In the genomic region with DNA sequence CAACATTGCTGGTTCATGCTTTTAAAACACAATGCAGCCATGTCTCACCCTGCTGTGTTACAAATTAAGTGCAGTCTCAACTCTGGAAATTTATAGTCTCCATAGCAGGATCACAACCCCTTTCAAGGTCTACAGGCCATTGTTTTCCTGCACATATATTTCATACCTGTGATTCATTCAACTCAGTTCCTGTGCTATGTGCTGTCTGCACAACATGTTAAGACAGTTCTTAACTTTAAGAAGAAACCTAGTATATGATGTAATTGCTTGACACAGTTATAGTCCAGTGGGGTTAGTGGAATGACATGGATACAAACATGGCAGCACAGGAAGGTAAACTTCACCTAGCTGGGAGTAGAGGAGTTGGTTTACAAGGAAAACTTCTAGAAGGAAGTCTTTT, we compare ENCODE assay signal across 28 cellular contexts.
"Had no signal": no experiment of that assay in that cellular context is flagged by ENCODE, and none has a peak within 500 bp of the region (broad histone marks: within the 10 kb centered on the region; RNA-seq: fewer than 3 reads in every experiment).

No MANE protein-coding gene starts in this region.

- H3K27me3 Mint-ChIP-seq: memory B cell; stimulated activated naive B cell treated with anti-CD40 and anti-IgM and Interleukin-4, amounts not matched to agents 10 μg/mL and 1 μg/mL and 100 μg/mL, for 72 hours had no signal

- H3K4me1 Mint-ChIP-seq: immature natural killer cell; memory B cell; naive thymus-derived CD8-positive, alpha-beta T cell; nephron; neural crest cell; stimulated activated naive B cell treated with anti-CD40 and anti-IgM and Interleukin-4, amounts not matched to agents 10 μg/mL and 1 μg/mL and 100 μg/mL, for 72 hours had no signal

- H3K36me3 Mint-ChIP-seq: immature natural killer cell; memory B cell; stimulated activated naive B cell treated with anti-CD40 and anti-IgM and Interleukin-4, amounts not matched to agents 10 μg/mL and 1 μg/mL and 100 μg/mL, for 72 hours had no signal

- DNase-seq: hypothalamus; immature natural killer cell; left ventricle myocardium inferior; naive thymus-derived CD8-positive, alpha-beta T cell; nucleus accumbens; pancreas; posterior cingulate gyrus; retina; right cardiac atrium; stimulated activated CD4-positive, alpha-beta T cell treated with anti-CD3 and anti-CD28 coated beads, Interleukin-12 subunit alpha, Interleukin-12 subunit beta, amount 100 ng/mL, for 4 hours; stimulated activated CD4-positive, alpha-beta T cell treated with anti-CD3 and anti-CD28 coated beads, Interleukin-15, amount 100 ng/mL, for 24 hours; stimulated activated CD4-positive, alpha-beta T cell treated with anti-CD3 and anti-CD28 coated beads, Interleukin-2, amount 100 ng/mL, for 24 hours; stimulated activated CD4-positive, alpha-beta T cell treated with anti-CD3 and anti-CD28 coated beads, Interleukin-4, amount 100 ng/mL, for 1 hour; stimulated activated naive B cell treated with anti-CD40 and anti-IgM and Interleukin-4, amounts not matched to agents 10 μg/mL and 1 μg/mL and 100 μg/mL, for 72 hours; stimulated activated naive CD8-positive, alpha-beta T cell treated with anti-CD3 and anti-CD28 coated beads, Interleukin-15, Interleukin-2, amounts not matched to agents 100 U/mL and 50 U/mL, for 24 hours; stomach; testis; thyroid gland; transverse colon; upper lobe of left lung had no signal

- ATAC-seq: naive thymus-derived CD8-positive, alpha-beta T cell; pancreas; right cardiac atrium; sciatic nerve; stimulated activated naive B cell treated with anti-CD40 and anti-IgM and Interleukin-4, amounts not matched to agents 10 μg/mL and 1 μg/mL and 100 μg/mL, for 72 hours; stimulated activated naive CD8-positive, alpha-beta T cell treated with anti-CD3 and anti-CD28 coated beads, Interleukin-15, Interleukin-2, amounts not matched to agents 100 U/mL and 50 U/mL, for 24 hours had no signal

- H3K27me3 ChIP-seq: pancreas, stomach, testis, thyroid gland, transverse colon, upper lobe of left lung, vagina had no signal

- H3K27ac Mint-ChIP-seq: immature natural killer cell; memory B cell; naive thymus-derived CD8-positive, alpha-beta T cell; nephron; stimulated activated naive B cell treated with anti-CD40 and anti-IgM and Interleukin-4, amounts not matched to agents 10 μg/mL and 1 μg/mL and 100 μg/mL, for 72 hours had no signal

- H3K4me1 ChIP-seq: left ventricle myocardium inferior, pancreas, prostate gland, stomach, testis, thyroid gland, transverse colon, upper lobe of left lung, vagina had no signal

- H3K36me3 ChIP-seq: left ventricle myocardium inferior, pancreas, prostate gland, stomach, thyroid gland, transverse colon, upper lobe of left lung, vagina had no signal

- H3K9me3 ChIP-seq: pancreas, prostate gland, testis, thyroid gland, transverse colon, upper lobe of left lung, vagina had no signal

- H3K4me3 ChIP-seq: left ventricle myocardium inferior, lung, pancreas, prostate gland, skin epidermis, stomach, testis, thyroid gland, transverse colon, upper lobe of left lung, vagina had no signal

- H3K27ac ChIP-seq: left ventricle myocardium inferior, pancreas, prostate gland, skin epidermis, stomach, testis, thyroid gland, transverse colon, upper lobe of left lung, vagina had no signal

- H3K4me3 Mint-ChIP-seq: immature natural killer cell; memory B cell; naive thymus-derived CD8-positive, alpha-beta T cell; nephron; neural crest cell; stimulated activated naive B cell treated with anti-CD40 and anti-IgM and Interleukin-4, amounts not matched to agents 10 μg/mL and 1 μg/mL and 100 μg/mL, for 72 hours had no signal
